1 cellular context compared by ENCODE assay signal in genomic region chr6:138540468-138540867, GRCh38.
TF ChIP-seq lines count a peak whose summit lies in the region.

No MANE protein-coding gene starts in this region.

TF ChIP-seq in GM12878, 131 proteins besides CTCF, POLR2A, EP300 and RAD21 (continued from another document):
- TF ChIP-seq PBX3 (IDR thresholded peaks at IDR 0.05; ENCODE audit: insufficient replicate concordance, low read depth, low read length) (no peak), GABPA (IDR thresholded peaks at IDR 0.05; ENCODE audit: low read depth) (no peak), SMAD1 (IDR thresholded peaks at IDR 0.05; ENCODE audit: low read depth, partially characterized antibody) (no peak), POU2F2 (IDR thresholded peaks at IDR 0.05; ENCODE audit: borderline replicate concordance, low read depth, low read length) (no peak), PAX8 (IDR thresholded peaks at IDR 0.05) (no peak), RCOR1 (conservative IDR thresholded peaks at IDR 0.05; ENCODE audit: low read depth, low read length) (no peak), KDM1A (IDR thresholded peaks at IDR 0.05; ENCODE audit: borderline replicate concordance) (no peak), MTA3 (IDR thresholded peaks at IDR 0.05; ENCODE audit: borderline replicate concordance, low read length) (no peak), CREM (IDR thresholded peaks at IDR 0.05; ENCODE audit: low read depth) (no peak), ZBTB4 (CRISPR knock-in tag; IDR thresholded peaks at IDR 0.05) (no peak), PKNOX1 (IDR thresholded peaks at IDR 0.05) (no peak), BCL11A (IDR thresholded peaks at IDR 0.05; ENCODE audit: low read depth, low read length) (no peak), TARDBP (IDR thresholded peaks at IDR 0.05; ENCODE audit: borderline replicate concordance) (no peak), NR2C2 (IDR thresholded peaks at IDR 0.05; ENCODE audit: borderline replicate concordance, control insufficient read depth, insufficient read length, low read depth) (no peak), KLF5 (IDR thresholded peaks at IDR 0.05; ENCODE audit: partially characterized antibody) (no peak)
- TF ChIP-seq, protein P1, sequence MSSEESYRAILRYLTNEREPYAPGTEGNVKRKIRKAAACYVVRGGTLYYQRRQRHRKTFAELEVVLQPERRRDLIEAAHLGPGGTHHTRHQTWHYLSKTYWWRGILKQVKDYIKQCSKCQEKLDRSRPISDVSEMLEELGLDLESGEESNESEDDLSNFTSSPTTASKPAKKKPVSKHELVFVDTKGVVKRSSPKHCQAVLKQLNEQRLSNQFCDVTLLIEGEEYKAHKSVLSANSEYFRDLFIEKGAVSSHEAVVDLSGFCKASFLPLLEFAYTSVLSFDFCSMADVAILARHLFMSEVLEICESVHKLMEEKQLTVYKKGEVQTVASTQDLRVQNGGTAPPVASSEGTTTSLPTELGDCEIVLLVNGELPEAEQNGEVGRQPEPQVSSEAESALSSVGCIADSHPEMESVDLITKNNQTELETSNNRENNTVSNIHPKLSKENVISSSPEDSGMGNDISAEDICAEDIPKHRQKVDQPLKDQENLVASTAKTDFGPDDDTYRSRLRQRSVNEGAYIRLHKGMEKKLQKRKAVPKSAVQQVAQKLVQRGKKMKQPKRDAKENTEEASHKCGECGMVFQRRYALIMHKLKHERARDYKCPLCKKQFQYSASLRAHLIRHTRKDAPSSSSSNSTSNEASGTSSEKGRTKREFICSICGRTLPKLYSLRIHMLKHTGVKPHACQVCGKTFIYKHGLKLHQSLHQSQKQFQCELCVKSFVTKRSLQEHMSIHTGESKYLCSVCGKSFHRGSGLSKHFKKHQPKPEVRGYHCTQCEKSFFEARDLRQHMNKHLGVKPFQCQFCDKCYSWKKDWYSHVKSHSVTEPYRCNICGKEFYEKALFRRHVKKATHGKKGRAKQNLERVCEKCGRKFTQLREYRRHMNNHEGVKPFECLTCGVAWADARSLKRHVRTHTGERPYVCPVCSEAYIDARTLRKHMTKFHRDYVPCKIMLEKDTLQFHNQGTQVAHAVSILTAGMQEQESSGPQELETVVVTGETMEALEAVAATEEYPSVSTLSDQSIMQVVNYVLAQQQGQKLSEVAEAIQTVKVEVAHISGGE (CRISPR knock-in tag; IDR thresholded peaks at IDR 0.05): no peak
- TF ChIP-seq, protein P2, sequence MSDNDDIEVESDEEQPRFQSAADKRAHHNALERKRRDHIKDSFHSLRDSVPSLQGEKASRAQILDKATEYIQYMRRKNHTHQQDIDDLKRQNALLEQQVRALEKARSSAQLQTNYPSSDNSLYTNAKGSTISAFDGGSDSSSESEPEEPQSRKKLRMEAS (IDR thresholded peaks at IDR 0.05; ENCODE audit: low read depth, low read length): no peak
